ENCODE assay signal across 1 cellular context in the genomic region with DNA sequence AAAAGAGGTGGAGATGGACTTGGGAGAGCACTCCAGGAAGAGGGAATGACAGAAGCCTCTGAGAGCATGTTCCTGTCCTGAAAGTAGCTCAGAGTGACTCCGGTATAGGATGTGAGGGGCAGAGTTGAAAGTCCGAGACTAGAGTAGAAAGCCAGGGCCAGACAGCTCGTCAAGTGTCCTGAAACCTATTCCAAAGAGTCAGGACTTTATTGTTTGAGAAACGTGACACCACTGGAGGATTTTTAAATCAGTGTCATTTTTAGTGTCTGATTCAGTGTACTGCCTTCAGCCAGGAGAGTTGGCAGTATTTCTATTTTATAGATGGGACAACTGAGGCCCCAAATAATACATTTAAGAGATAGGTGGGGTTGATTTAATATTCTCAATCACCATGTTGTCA.
TF ChIP-seq lines count a peak whose summit lies in the region.

No MANE protein-coding gene starts in this region.

TF ChIP-seq in IMR-90, 13 proteins besides CTCF, POLR2A, EP300 and RAD21:
- TF ChIP-seq RFX5 (IDR thresholded peaks at IDR 0.05; ENCODE audit: low read depth, low read length) (no peak), SMC3 (IDR thresholded peaks at IDR 0.05; ENCODE audit: low read depth, low read length) (no peak), MAFK (IDR thresholded peaks at IDR 0.05; ENCODE audit: low read depth, low read length) (no peak), FOS (IDR thresholded peaks at IDR 0.05; ENCODE audit: low read depth, low read length) (no peak), RCOR1 (IDR thresholded peaks at IDR 0.05; ENCODE audit: insufficient replicate concordance, low read length) (no peak), NFE2L2 (IDR thresholded peaks at IDR 0.05; ENCODE audit: low read depth, low read length) (no peak), CEBPB (IDR thresholded peaks at IDR 0.05; ENCODE audit: low read depth, low read length) (no peak), MAZ (IDR thresholded peaks at IDR 0.05; ENCODE audit: borderline replicate concordance, low read depth, low read length) (no peak), MXI1 (IDR thresholded peaks at IDR 0.05; ENCODE audit: borderline replicate concordance, low read depth, low read length) (no peak), CHD1 (IDR thresholded peaks at IDR 0.05; ENCODE audit: low read depth, low read length) (no peak), BHLHE40 (IDR thresholded peaks at IDR 0.05; ENCODE audit: low read depth, low read length) (no peak)
- TF ChIP-seq, protein P1, sequence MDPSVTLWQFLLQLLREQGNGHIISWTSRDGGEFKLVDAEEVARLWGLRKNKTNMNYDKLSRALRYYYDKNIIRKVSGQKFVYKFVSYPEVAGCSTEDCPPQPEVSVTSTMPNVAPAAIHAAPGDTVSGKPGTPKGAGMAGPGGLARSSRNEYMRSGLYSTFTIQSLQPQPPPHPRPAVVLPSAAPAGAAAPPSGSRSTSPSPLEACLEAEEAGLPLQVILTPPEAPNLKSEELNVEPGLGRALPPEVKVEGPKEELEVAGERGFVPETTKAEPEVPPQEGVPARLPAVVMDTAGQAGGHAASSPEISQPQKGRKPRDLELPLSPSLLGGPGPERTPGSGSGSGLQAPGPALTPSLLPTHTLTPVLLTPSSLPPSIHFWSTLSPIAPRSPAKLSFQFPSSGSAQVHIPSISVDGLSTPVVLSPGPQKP (IDR thresholded peaks at IDR 0.05; ENCODE audit: borderline replicate concordance, low read depth, low read length) = no peak
- TF ChIP-seq, protein P2, sequence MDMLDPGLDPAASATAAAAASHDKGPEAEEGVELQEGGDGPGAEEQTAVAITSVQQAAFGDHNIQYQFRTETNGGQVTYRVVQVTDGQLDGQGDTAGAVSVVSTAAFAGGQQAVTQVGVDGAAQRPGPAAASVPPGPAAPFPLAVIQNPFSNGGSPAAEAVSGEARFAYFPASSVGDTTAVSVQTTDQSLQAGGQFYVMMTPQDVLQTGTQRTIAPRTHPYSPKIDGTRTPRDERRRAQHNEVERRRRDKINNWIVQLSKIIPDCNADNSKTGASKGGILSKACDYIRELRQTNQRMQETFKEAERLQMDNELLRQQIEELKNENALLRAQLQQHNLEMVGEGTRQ (IDR thresholded peaks at IDR 0.05; ENCODE audit: low read depth, low read length) = no peak
